Comparison of ENCODE assay signal across 1 cellular context in the genomic region with DNA sequence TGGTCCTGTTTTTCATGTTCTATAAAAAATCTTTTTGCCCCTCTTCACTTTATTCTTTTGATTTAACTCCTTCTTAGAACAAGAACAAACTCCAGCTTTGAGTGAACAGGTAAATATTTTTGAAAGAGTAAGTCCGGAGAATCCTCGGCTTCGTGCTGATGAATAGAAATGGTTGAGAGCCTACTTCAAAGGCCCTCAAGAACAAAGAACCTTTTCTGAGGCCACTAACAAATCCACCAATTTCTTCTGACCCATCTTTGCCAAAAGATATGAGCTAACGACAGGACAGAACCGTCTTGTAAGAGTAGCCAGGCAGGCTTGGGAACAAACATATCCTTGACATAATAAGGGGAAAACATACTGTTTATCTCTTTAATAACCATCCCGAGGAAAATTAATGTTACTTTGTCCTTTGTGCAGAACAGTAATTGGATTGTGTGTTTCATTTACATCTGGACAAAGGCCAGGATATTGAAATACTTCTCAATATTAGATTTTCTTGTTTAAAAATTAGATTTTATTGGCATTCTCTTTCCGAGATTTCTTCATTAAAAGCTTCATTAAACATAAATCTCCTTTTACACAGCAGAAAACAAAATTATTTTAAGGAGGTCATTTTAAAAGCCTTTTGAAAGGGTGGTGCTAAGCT.
TF ChIP-seq lines count a peak whose summit lies in the region.

No MANE protein-coding gene starts in this region.

TF ChIP-seq in HepG2, 621 proteins besides CTCF, POLR2A, EP300 and RAD21 (continued from another document and continues in another):
- TF ChIP-seq, protein P1, sequence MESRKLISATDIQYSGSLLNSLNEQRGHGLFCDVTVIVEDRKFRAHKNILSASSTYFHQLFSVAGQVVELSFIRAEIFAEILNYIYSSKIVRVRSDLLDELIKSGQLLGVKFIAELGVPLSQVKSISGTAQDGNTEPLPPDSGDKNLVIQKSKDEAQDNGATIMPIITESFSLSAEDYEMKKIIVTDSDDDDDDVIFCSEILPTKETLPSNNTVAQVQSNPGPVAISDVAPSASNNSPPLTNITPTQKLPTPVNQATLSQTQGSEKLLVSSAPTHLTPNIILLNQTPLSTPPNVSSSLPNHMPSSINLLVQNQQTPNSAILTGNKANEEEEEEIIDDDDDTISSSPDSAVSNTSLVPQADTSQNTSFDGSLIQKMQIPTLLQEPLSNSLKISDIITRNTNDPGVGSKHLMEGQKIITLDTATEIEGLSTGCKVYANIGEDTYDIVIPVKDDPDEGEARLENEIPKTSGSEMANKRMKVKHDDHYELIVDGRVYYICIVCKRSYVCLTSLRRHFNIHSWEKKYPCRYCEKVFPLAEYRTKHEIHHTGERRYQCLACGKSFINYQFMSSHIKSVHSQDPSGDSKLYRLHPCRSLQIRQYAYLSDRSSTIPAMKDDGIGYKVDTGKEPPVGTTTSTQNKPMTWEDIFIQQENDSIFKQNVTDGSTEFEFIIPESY (CRISPR knock-in tag; IDR thresholded peaks at IDR 0.05): no peak
- 0 out of 2 replicates have a peak, but pooled peaks have one; percentile 15 for TF ChIP-seq ELF3 (CRISPR knock-in tag; IDR thresholded peaks at IDR 0.05)
- TF ChIP-seq, protein P2, sequence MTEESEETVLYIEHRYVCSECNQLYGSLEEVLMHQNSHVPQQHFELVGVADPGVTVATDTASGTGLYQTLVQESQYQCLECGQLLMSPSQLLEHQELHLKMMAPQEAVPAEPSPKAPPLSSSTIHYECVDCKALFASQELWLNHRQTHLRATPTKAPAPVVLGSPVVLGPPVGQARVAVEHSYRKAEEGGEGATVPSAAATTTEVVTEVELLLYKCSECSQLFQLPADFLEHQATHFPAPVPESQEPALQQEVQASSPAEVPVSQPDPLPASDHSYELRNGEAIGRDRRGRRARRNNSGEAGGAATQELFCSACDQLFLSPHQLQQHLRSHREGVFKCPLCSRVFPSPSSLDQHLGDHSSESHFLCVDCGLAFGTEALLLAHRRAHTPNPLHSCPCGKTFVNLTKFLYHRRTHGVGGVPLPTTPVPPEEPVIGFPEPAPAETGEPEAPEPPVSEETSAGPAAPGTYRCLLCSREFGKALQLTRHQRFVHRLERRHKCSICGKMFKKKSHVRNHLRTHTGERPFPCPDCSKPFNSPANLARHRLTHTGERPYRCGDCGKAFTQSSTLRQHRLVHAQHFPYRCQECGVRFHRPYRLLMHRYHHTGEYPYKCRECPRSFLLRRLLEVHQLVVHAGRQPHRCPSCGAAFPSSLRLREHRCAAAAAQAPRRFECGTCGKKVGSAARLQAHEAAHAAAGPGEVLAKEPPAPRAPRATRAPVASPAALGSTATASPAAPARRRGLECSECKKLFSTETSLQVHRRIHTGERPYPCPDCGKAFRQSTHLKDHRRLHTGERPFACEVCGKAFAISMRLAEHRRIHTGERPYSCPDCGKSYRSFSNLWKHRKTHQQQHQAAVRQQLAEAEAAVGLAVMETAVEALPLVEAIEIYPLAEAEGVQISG (CRISPR knock-in tag; IDR thresholded peaks at IDR 0.05): no peak
- no peak for TF ChIP-seq MAF1 (CRISPR knock-in tag; IDR thresholded peaks at IDR 0.05; ENCODE audit: borderline replicate concordance)
- no peak for TF ChIP-seq MTF2 (CRISPR knock-in tag; IDR thresholded peaks at IDR 0.05; ENCODE audit: borderline replicate concordance)
- TF ChIP-seq NCOA2 (CRISPR knock-in tag; IDR thresholded peaks at IDR 0.05): peak; percentile 83
- TF ChIP-seq FOXO1 (CRISPR knock-in tag; IDR thresholded peaks at IDR 0.05): peak; percentile 37; the same call in 1 of the 2 replicates
- no peak for TF ChIP-seq ZNF274 (CRISPR knock-in tag; IDR thresholded peaks at IDR 0.05)
- no peak for TF ChIP-seq ZNF788 (CRISPR knock-in tag; IDR thresholded peaks at IDR 0.05; ENCODE audit: borderline replicate concordance)
- no peak for TF ChIP-seq ZNF329 (CRISPR knock-in tag; IDR thresholded peaks at IDR 0.05; ENCODE audit: low read depth)
- TF ChIP-seq ZNF350 (CRISPR knock-in tag; IDR thresholded peaks at IDR 0.05; ENCODE audit: borderline replicate concordance, low read depth): no peak
- TF ChIP-seq REXO4 (CRISPR knock-in tag; IDR thresholded peaks at IDR 0.05; ENCODE audit: borderline replicate concordance): no peak
- peak; percentile 45; the same call in 1 of the 2 replicates for TF ChIP-seq ZNF205 (CRISPR knock-in tag; IDR thresholded peaks at IDR 0.05)
- no peak for TF ChIP-seq ZNF547 (CRISPR knock-in tag; IDR thresholded peaks at IDR 0.05)
- no peak for TF ChIP-seq ZNF12 (CRISPR knock-in tag; IDR thresholded peaks at IDR 0.05)
- TF ChIP-seq, protein P3, sequence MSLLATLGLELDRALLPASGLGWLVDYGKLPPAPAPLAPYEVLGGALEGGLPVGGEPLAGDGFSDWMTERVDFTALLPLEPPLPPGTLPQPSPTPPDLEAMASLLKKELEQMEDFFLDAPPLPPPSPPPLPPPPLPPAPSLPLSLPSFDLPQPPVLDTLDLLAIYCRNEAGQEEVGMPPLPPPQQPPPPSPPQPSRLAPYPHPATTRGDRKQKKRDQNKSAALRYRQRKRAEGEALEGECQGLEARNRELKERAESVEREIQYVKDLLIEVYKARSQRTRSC (CRISPR knock-in tag; IDR thresholded peaks at IDR 0.05; ENCODE audit: low read depth): no peak
- no peak for TF ChIP-seq TBP (CRISPR knock-in tag; IDR thresholded peaks at IDR 0.05)
- no peak for TF ChIP-seq ZNF557 (CRISPR knock-in tag; IDR thresholded peaks at IDR 0.05)
- no peak for TF ChIP-seq NFE2 (CRISPR knock-in tag; IDR thresholded peaks at IDR 0.05)
- no peak for TF ChIP-seq SMARCE1 (IDR thresholded peaks at IDR 0.05; ENCODE audit: borderline replicate concordance)
- TF ChIP-seq STAT5B (CRISPR knock-in tag; IDR thresholded peaks at IDR 0.05): no peak
- 0 out of 2 replicates have a peak, but pooled peaks have one; percentile 6 for TF ChIP-seq STAG1 (CRISPR knock-in tag; IDR thresholded peaks at IDR 0.05)
- TF ChIP-seq, protein P4, sequence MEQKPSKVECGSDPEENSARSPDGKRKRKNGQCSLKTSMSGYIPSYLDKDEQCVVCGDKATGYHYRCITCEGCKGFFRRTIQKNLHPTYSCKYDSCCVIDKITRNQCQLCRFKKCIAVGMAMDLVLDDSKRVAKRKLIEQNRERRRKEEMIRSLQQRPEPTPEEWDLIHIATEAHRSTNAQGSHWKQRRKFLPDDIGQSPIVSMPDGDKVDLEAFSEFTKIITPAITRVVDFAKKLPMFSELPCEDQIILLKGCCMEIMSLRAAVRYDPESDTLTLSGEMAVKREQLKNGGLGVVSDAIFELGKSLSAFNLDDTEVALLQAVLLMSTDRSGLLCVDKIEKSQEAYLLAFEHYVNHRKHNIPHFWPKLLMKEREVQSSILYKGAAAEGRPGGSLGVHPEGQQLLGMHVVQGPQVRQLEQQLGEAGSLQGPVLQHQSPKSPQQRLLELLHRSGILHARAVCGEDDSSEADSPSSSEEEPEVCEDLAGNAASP (CRISPR knock-in tag; IDR thresholded peaks at IDR 0.05; ENCODE audit: borderline replicate concordance): peak; percentile 61; the same call in 1 of the 2 replicates
- TF ChIP-seq, protein P5, sequence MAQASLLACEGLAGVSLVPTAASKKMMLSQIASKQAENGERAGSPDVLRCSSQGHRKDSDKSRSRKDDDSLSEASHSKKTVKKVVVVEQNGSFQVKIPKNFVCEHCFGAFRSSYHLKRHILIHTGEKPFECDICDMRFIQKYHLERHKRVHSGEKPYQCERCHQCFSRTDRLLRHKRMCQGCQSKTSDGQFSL (CRISPR knock-in tag; IDR thresholded peaks at IDR 0.05): no peak
- TF ChIP-seq, protein P6, sequence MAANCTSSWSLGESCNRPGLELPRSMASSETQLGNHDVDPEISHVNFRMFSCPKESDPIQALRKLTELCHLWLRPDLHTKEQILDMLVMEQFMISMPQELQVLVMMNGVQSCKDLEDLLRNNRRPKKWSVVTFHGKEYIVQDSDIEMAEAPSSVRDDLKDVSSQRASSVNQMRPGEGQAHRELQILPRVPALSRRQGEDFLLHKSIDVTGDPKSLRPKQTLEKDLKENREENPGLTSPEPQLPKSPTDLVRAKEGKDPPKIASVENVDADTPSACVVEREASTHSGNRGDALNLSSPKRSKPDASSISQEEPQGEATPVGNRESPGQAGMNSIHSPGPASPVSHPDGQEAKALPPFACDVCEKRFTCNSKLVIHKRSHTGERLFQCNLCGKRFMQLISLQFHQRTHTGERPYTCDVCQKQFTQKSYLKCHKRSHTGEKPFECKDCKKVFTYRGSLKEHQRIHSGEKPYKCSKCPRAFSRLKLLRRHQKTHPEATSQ (CRISPR knock-in tag; IDR thresholded peaks at IDR 0.05; ENCODE audit: borderline replicate concordance): no peak
- peak; percentile 47; the same call in 1 of the 2 replicates for TF ChIP-seq RARA (CRISPR knock-in tag; IDR thresholded peaks at IDR 0.05)
- no peak for TF ChIP-seq GABPB1 (CRISPR knock-in tag; IDR thresholded peaks at IDR 0.05)
- no peak for TF ChIP-seq FOXP1 (IDR thresholded peaks at IDR 0.05)
- TF ChIP-seq FOXP1 (CRISPR knock-in tag; IDR thresholded peaks at IDR 0.05): peak; percentile 46; the same call in 1 of the 2 replicates
- peak; percentile 29; the same call in 1 of the 2 replicates for TF ChIP-seq CEBPG (CRISPR knock-in tag; IDR thresholded peaks at IDR 0.05)
- TF ChIP-seq, protein P7, sequence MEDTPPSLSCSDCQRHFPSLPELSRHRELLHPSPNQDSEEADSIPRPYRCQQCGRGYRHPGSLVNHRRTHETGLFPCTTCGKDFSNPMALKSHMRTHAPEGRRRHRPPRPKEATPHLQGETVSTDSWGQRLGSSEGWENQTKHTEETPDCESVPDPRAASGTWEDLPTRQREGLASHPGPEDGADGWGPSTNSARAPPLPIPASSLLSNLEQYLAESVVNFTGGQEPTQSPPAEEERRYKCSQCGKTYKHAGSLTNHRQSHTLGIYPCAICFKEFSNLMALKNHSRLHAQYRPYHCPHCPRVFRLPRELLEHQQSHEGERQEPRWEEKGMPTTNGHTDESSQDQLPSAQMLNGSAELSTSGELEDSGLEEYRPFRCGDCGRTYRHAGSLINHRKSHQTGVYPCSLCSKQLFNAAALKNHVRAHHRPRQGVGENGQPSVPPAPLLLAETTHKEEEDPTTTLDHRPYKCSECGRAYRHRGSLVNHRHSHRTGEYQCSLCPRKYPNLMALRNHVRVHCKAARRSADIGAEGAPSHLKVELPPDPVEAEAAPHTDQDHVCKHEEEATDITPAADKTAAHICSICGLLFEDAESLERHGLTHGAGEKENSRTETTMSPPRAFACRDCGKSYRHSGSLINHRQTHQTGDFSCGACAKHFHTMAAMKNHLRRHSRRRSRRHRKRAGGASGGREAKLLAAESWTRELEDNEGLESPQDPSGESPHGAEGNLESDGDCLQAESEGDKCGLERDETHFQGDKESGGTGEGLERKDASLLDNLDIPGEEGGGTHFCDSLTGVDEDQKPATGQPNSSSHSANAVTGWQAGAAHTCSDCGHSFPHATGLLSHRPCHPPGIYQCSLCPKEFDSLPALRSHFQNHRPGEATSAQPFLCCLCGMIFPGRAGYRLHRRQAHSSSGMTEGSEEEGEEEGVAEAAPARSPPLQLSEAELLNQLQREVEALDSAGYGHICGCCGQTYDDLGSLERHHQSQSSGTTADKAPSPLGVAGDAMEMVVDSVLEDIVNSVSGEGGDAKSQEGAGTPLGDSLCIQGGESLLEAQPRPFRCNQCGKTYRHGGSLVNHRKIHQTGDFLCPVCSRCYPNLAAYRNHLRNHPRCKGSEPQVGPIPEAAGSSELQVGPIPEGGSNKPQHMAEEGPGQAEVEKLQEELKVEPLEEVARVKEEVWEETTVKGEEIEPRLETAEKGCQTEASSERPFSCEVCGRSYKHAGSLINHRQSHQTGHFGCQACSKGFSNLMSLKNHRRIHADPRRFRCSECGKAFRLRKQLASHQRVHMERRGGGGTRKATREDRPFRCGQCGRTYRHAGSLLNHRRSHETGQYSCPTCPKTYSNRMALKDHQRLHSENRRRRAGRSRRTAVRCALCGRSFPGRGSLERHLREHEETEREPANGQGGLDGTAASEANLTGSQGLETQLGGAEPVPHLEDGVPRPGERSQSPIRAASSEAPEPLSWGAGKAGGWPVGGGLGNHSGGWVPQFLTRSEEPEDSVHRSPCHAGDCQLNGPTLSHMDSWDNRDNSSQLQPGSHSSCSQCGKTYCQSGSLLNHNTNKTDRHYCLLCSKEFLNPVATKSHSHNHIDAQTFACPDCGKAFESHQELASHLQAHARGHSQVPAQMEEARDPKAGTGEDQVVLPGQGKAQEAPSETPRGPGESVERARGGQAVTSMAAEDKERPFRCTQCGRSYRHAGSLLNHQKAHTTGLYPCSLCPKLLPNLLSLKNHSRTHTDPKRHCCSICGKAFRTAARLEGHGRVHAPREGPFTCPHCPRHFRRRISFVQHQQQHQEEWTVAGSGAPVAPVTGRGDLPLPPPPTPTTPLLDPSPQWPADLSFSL (CRISPR knock-in tag; IDR thresholded peaks at IDR 0.05): no peak
- peak; percentile 39; the same call in 1 of the 2 replicates for TF ChIP-seq POGZ (CRISPR knock-in tag; IDR thresholded peaks at IDR 0.05)
- TF ChIP-seq ZNF446 (CRISPR knock-in tag; IDR thresholded peaks at IDR 0.05): no peak
- TF ChIP-seq, protein P8, sequence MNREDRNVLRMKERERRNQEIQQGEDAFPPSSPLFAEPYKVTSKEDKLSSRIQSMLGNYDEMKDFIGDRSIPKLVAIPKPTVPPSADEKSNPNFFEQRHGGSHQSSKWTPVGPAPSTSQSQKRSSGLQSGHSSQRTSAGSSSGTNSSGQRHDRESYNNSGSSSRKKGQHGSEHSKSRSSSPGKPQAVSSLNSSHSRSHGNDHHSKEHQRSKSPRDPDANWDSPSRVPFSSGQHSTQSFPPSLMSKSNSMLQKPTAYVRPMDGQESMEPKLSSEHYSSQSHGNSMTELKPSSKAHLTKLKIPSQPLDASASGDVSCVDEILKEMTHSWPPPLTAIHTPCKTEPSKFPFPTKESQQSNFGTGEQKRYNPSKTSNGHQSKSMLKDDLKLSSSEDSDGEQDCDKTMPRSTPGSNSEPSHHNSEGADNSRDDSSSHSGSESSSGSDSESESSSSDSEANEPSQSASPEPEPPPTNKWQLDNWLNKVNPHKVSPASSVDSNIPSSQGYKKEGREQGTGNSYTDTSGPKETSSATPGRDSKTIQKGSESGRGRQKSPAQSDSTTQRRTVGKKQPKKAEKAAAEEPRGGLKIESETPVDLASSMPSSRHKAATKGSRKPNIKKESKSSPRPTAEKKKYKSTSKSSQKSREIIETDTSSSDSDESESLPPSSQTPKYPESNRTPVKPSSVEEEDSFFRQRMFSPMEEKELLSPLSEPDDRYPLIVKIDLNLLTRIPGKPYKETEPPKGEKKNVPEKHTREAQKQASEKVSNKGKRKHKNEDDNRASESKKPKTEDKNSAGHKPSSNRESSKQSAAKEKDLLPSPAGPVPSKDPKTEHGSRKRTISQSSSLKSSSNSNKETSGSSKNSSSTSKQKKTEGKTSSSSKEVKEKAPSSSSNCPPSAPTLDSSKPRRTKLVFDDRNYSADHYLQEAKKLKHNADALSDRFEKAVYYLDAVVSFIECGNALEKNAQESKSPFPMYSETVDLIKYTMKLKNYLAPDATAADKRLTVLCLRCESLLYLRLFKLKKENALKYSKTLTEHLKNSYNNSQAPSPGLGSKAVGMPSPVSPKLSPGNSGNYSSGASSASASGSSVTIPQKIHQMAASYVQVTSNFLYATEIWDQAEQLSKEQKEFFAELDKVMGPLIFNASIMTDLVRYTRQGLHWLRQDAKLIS (CRISPR knock-in tag; IDR thresholded peaks at IDR 0.05): peak; percentile 66; the same call in 1 of the 2 replicates
- TF ChIP-seq LCORL (IDR thresholded peaks at IDR 0.05): no peak
- TF ChIP-seq LCORL (CRISPR knock-in tag; IDR thresholded peaks at IDR 0.05): no peak
- TF ChIP-seq HNF4A (CRISPR knock-in tag; IDR thresholded peaks at IDR 0.05): no peak
- peak; percentile 49 for TF ChIP-seq BCL6 (CRISPR knock-in tag; IDR thresholded peaks at IDR 0.05)
